In genomic region chr19:664913-665443, GRCh38 we compare ENCODE assay signal across 8 cellular contexts. TPM values are rescaled to one million over a fixed set of nuclear protein-coding genes. Genes with fewer than 3 reads are reported as not detected.
DNase-seq lines count a peak whose midpoint lies in the region; ATAC-seq and TF ChIP-seq lines count a peak whose summit lies in the region.

No MANE protein-coding gene starts in this region.

- H3K4me3 ChIP-seq in SK-N-SH (ENCODE audit: low read depth in 2 of 2, low read length in 1 of 2) (peak overlapping the region in 1 of 2 experiments; percentile 50; a peak in 1 of 4 replicates), upper lobe of left lung (peak overlapping the region in 2 of 4 donors; percentile 26 to 33)

- DNase-seq in Daoy (ENCODE audit: low read depth) (peak; percentile 82), NCI-H1048 (lab: John Stamatoyannopoulos, UW) (peak; percentile 67), SK-N-SH (peak; percentile 97), Right ventricle myocardium superior (peak; percentile 91), posterior cingulate gyrus (peak; percentile 63 to 97 (median 84)), upper lobe of left lung (peak; percentile 85 to 89)
- DNase-seq in activated naive CD4-positive, alpha-beta T cell treated with anti-CD3 and anti-CD28 coated beads, Interleukin-2, amount 50 U/mL, for 72 hours (ENCODE audit: low spot score in 2 of 2), result peak; percentile 80 to 89

- no peaks in the 10 kb centered on the region for H3K9me3 ChIP-seq in SK-N-SH
- H3K9me3 ChIP-seq in upper lobe of left lung, result no peaks in the 10 kb centered on the region

- CTCF ChIA-PET in SK-N-SH (lab: Yijun Ruan, JAX), result interaction anchor here (1.4 kb wide), 1 partner anchor 69 kb away, joined by 7 read pairs; no protein-coding TSS in a partner anchor

- H3K27me3 ChIP-seq in SK-N-SH (ENCODE audit: insufficient read depth) (no peaks in the 10 kb centered on the region), upper lobe of left lung (no peaks in the 10 kb centered on the region)

- H3K36me3 ChIP-seq in SK-N-SH (replicated peaks in 1 of 2; ENCODE audit: control insufficient read depth in 1 of 2, insufficient read depth in 2 of 2, low read length in 1 of 2), result no peaks in the 10 kb centered on the region
- H3K36me3 ChIP-seq in upper lobe of left lung, result no peaks in the 10 kb centered on the region

- WGBS in SK-N-SH (ENCODE audit: low lambda C conversion rate), result 4% methylated on average over 13 of the region's 24 CpGs
- WGBS in upper lobe of left lung, 2 donors, result 11 to 14% methylated on average over 9 to 24 of the region's 24 CpGs

- H3K4me1 ChIP-seq in SK-N-SH (ENCODE audit: control insufficient read depth in 1 of 2, insufficient read depth in 2 of 2, low read depth in 1 of 2, low read length in 1 of 2), result peaks cover 7 to 29% of the 10 kb centered on the region in 2 experiments; a peak in 2 of 4 replicates
- peaks cover 38 to 50% (median 40%) of the 10 kb centered on the region in 4 donors for H3K4me1 ChIP-seq in upper lobe of left lung

- no peak for TF ChIP-seq EP300 in SK-N-SH (IDR thresholded peaks at IDR 0.05; ENCODE audit: borderline replicate concordance in 1 of 2, low read depth in 1 of 2, low read length in 1 of 2)
- no peak for TF ChIP-seq EP300 in upper lobe of left lung (IDR thresholded peaks at IDR 0.05)

- H3K4me2 ChIP-seq in SK-N-SH, result peak overlapping the region; percentile 81; the same call in 1 of the 2 replicates

- peaks cover 8% of the 10 kb centered on the region for H3F3A ChIP-seq in SK-N-SH (replicated peaks; ENCODE audit: insufficient read depth)

- H4K20me1 ChIP-seq in SK-N-SH (ENCODE audit: insufficient read depth), result peaks cover 25% of the 10 kb centered on the region

- H3K27ac Mint-ChIP-seq in activated naive CD4-positive, alpha-beta T cell treated with anti-CD3 and anti-CD28 coated beads, Interleukin-2, amount 50 U/mL, for 72 hours, result peak overlapping the region in 1 of 2 donors; percentile 62

- H3K27ac ChIP-seq in SK-N-SH (ENCODE audit: low read depth in 2 of 2, low read length in 1 of 2), result peak overlapping the region in 1 of 2 experiments; percentile 44; a peak in 1 of 4 replicates
- peak overlapping the region in 1 of 4 donors; percentile 65 for H3K27ac ChIP-seq in upper lobe of left lung

- H2AFZ ChIP-seq in SK-N-SH (ENCODE audit: low read depth), result peak overlapping the region; percentile 63; the same call in 1 of the 2 replicates

- TF ChIP-seq RAD21 in SK-N-SH (IDR thresholded peaks at IDR 0.05; ENCODE audit: low read length), result peak; percentile 96

- H3K79me2 ChIP-seq in SK-N-SH (ENCODE audit: insufficient read depth), result peaks cover 33% of the 10 kb centered on the region

- no peaks in the 10 kb centered on the region for H3K9me2 ChIP-seq in SK-N-SH

- no peaks in the 10 kb centered on the region for H3K9me3 Mint-ChIP-seq in activated naive CD4-positive, alpha-beta T cell treated with anti-CD3 and anti-CD28 coated beads, Interleukin-2, amount 50 U/mL, for 72 hours

- TF ChIP-seq POLR2A in upper lobe of left lung (IDR thresholded peaks at IDR 0.05), result no peak

- peaks cover 16 to 19% of the 10 kb centered on the region in 2 donors for H3K36me3 Mint-ChIP-seq in activated naive CD4-positive, alpha-beta T cell treated with anti-CD3 and anti-CD28 coated beads, Interleukin-2, amount 50 U/mL, for 72 hours

- TF ChIP-seq CTCF in SK-N-SH (IDR thresholded peaks at IDR 0.05), result peak; percentile 88
- peak; percentile 94 to 97 (median 96) for TF ChIP-seq CTCF in upper lobe of left lung (IDR thresholded peaks at IDR 0.05)

- intact Hi-C loops in Right ventricle myocardium superior (cut with DNase I), result loop anchor here (1.0 kb wide), 1 partner anchor 69 kb away; no protein-coding TSS in a partner anchor
- intact Hi-C loops in posterior cingulate gyrus (cut with DNase I), result loop anchor here (1.0 to 10.0 kb wide), 3 partner anchors 69 to 260 kb away; partner anchors contain the start of genes ARID3A and PTBP1

- peak; percentile 6 for ATAC-seq in activated naive CD4-positive, alpha-beta T cell treated with anti-CD3 and anti-CD28 coated beads, Interleukin-2, amount 50 U/mL, for 72 hours
- ATAC-seq in Right ventricle myocardium superior (ENCODE audit: poor library complexity) (peak; percentile 56), upper lobe of left lung (ENCODE audit: low FRiP score in 2 of 2) (peak; percentile 77 to 82), HG02678 (IDR thresholded peaks at IDR 0.05; ENCODE audit: unreplicated experiment) (no peak)

- H3K9ac ChIP-seq in SK-N-SH, result no peak overlapping the region

- POLR2A ChIA-PET in SK-N-SH (lab: Yijun Ruan, JAX), result no interaction called here

TF ChIP-seq in SK-N-SH, 30 proteins besides CTCF, POLR2A, EP300 and RAD21 (continues in another document):
- TF ChIP-seq MXI1 (IDR thresholded peaks at IDR 0.05; ENCODE audit: low read depth, low read length) (peak; percentile 42; the same call in 1 of the 2 replicates), TEAD4 (IDR thresholded peaks at IDR 0.05; ENCODE audit: borderline replicate concordance, insufficient read depth) (no peak), SMC3 (IDR thresholded peaks at IDR 0.05; ENCODE audit: low read depth, low read length) (peak; percentile 93), ELF1 (IDR thresholded peaks at IDR 0.05) (no peak), REST (IDR thresholded peaks at IDR 0.05; ENCODE audit: low read depth, low read length) (no peak), FOSL2 (IDR thresholded peaks at IDR 0.05; ENCODE audit: borderline replicate concordance, low read depth) (no peak), JUND (IDR thresholded peaks at IDR 0.05) (no peak)

RNA-seq across cellular contexts. Expression of gene RNF126, which starts 2.0 kb away (rescaled TPM):
- total RNA-seq in Daoy (2014; rRNA removed; shearing (Covaris generic)), result 58.2 and 62.7 TPM in 2 replicates
- 9.0 and 12.9 TPM in 2 replicates for polyA plus RNA-seq in SK-N-SH (2012; rRNA removed)
- 11.9 and 17.2 TPM in 2 replicates for polyA plus RNA-seq in SK-N-SH (2012; cell fraction: cytosol; rRNA removed)
- polyA plus RNA-seq in SK-N-SH (2012; cell fraction: nucleus; rRNA removed), result 43.5 and 64.4 TPM in 2 replicates
- total RNA-seq in activated naive CD4-positive, alpha-beta T cell treated with anti-CD3 and anti-CD28 coated beads, Interleukin-2, amount 50 U/mL, for 72 hours, result 10 to 100 TPM; 69.6 to 98.7 TPM
- 21.2 TPM for total RNA-seq in Right ventricle myocardium superior
- total RNA-seq in upper lobe of left lung, result 100 to 1,000 TPM in 1 of 6 donors, 10 to 100 TPM in 5; 36.7 to 106 (median 66.3) TPM

RNA-seq across cellular contexts. Expression of gene FSTL3, which starts 11.2 kb away (rescaled TPM):
- total RNA-seq in Daoy (2014; rRNA removed; shearing (Covaris generic)), result 104 and 119 TPM in 2 replicates
- 64.4 and 73.0 TPM in 2 replicates for polyA plus RNA-seq in SK-N-SH (2012; rRNA removed)
- polyA plus RNA-seq in SK-N-SH (2012; cell fraction: cytosol; rRNA removed), result 33.6 and 47.9 TPM in 2 replicates
- 259 and 359 TPM in 2 replicates for polyA plus RNA-seq in SK-N-SH (2012; cell fraction: nucleus; rRNA removed)
- total RNA-seq in activated naive CD4-positive, alpha-beta T cell treated with anti-CD3 and anti-CD28 coated beads, Interleukin-2, amount 50 U/mL, for 72 hours, result 10 to 100 TPM in 1 of 2 donors, 1 to 10 TPM in 1; 4.1 to 10.1 TPM
- total RNA-seq in Right ventricle myocardium superior (27.4 TPM), upper lobe of left lung (100 to 1,000 TPM; 109 to 335 (median 197) TPM)

RNA-seq across cellular contexts. Expression of gene FGF22, which starts 25.3 kb away (rescaled TPM):
- not detected in 2 replicates for total RNA-seq in Daoy (2014; rRNA removed; shearing (Covaris generic))
- 0.62 and 0.93 TPM in 2 replicates for polyA plus RNA-seq in SK-N-SH (2012; rRNA removed)
- polyA plus RNA-seq in SK-N-SH (2012; cell fraction: cytosol; rRNA removed), result 0.16 and 0.27 TPM in 2 replicates
- 3.5 and 4.7 TPM in 2 replicates for polyA plus RNA-seq in SK-N-SH (2012; cell fraction: nucleus; rRNA removed)
- not detected for total RNA-seq in activated naive CD4-positive, alpha-beta T cell treated with anti-CD3 and anti-CD28 coated beads, Interleukin-2, amount 50 U/mL, for 72 hours
- total RNA-seq in Right ventricle myocardium superior (not detected), upper lobe of left lung (1 to 10 TPM in 3 of 6 donors, under 1 TPM in 2, not detected in 1; 0.40 to 6.3 (median 1.2) TPM)

RNA-seq across cellular contexts. Expression of gene PRSS57, which starts 30.3 kb away (rescaled TPM):
- not detected in 2 replicates for total RNA-seq in Daoy (2014; rRNA removed; shearing (Covaris generic))
- not detected in 2 replicates for polyA plus RNA-seq in SK-N-SH (2012; rRNA removed)
- not detected in 2 replicates for polyA plus RNA-seq in SK-N-SH (2012; cell fraction: cytosol; rRNA removed)
- 0.05 and 0.14 TPM in 2 replicates for polyA plus RNA-seq in SK-N-SH (2012; cell fraction: nucleus; rRNA removed)
- total RNA-seq in activated naive CD4-positive, alpha-beta T cell treated with anti-CD3 and anti-CD28 coated beads, Interleukin-2, amount 50 U/mL, for 72 hours, result not detected
- total RNA-seq in Right ventricle myocardium superior (not detected), upper lobe of left lung (under 1 TPM in 2 of 6 donors, not detected in 4; 0.37 to 0.46 TPM)

RNA-seq across cellular contexts. Expression of gene POLRMT, which starts 31.6 kb away (rescaled TPM):
- total RNA-seq in Daoy (2014; rRNA removed; shearing (Covaris generic)), result 92.3 and 96.8 TPM in 2 replicates
- 38.2 and 40.1 TPM in 2 replicates for polyA plus RNA-seq in SK-N-SH (2012; rRNA removed)
- 9.6 and 13.7 TPM in 2 replicates for polyA plus RNA-seq in SK-N-SH (2012; cell fraction: cytosol; rRNA removed)
- polyA plus RNA-seq in SK-N-SH (2012; cell fraction: nucleus; rRNA removed), result 157 and 218 TPM in 2 replicates
- total RNA-seq in activated naive CD4-positive, alpha-beta T cell treated with anti-CD3 and anti-CD28 coated beads, Interleukin-2, amount 50 U/mL, for 72 hours, result 10 to 100 TPM; 47.0 to 57.7 TPM
- 54.5 TPM for total RNA-seq in Right ventricle myocardium superior
- 10 to 100 TPM; 26.7 to 86.5 (median 50.9) TPM for total RNA-seq in upper lobe of left lung
